10 cellular contexts compared by ENCODE assay signal in genomic region chr2:205975082-205975949, GRCh38.
DNase-seq lines count a peak whose midpoint lies in the region; ATAC-seq and TF ChIP-seq lines count a peak whose summit lies in the region.
"Had no signal": no experiment of that assay in that cellular context is flagged by ENCODE, and none has a peak within 500 bp of the region (broad histone marks: within the 10 kb centered on the region; RNA-seq: fewer than 3 reads in every experiment).

No MANE protein-coding gene starts in this region.

- DNase-seq in GM19238 (ENCODE audit: insufficient read length, low spot score) (peak; percentile 23), prostate gland (ENCODE audit: low spot score) (peak; percentile 15), MG63 (no peak), putamen (ENCODE audit: low spot score) (no peak), foreskin keratinocyte (no peak)
- DNase-seq: activated CD4-positive, alpha-beta T cell treated with anti-CD3 and anti-CD28 coated beads for 4 hours had no signal

- peak; percentile 89 for ATAC-seq in HG03196 (IDR thresholded peaks at IDR 0.05; ENCODE audit: unreplicated experiment)
- ATAC-seq in activated T-helper 17 cell treated with anti-CD3 and anti-CD28 coated beads, Interleukin-2, amount 50 U/mL, for 72 hours (replicated peaks) = no peak
- ATAC-seq in foreskin keratinocyte = no peak

- H3K36me3 Mint-ChIP-seq in activated T-helper 17 cell treated with anti-CD3 and anti-CD28 coated beads, Interleukin-2, amount 50 U/mL, for 72 hours (ENCODE audit: low read depth) = no peaks in the 10 kb centered on the region

- no peaks in the 10 kb centered on the region for H3K27me3 ChIP-seq in endocrine pancreas (ENCODE audit: control insufficient read depth, insufficient read depth, low read length)
- no peaks in the 10 kb centered on the region for H3K27me3 ChIP-seq in prostate gland (replicated peaks; ENCODE audit: insufficient read depth)
- H3K27me3 ChIP-seq in MG63 = no peaks in the 10 kb centered on the region
- H3K27me3 ChIP-seq in foreskin keratinocyte = no peaks in the 10 kb centered on the region
- H3K27me3 ChIP-seq: cardiac muscle cell had no signal

- H3K27ac Mint-ChIP-seq in activated T-helper 17 cell treated with anti-CD3 and anti-CD28 coated beads, Interleukin-2, amount 50 U/mL, for 72 hours = no peak overlapping the region

- H3K4me3 ChIP-seq in endocrine pancreas (ENCODE audit: control insufficient read depth, insufficient read depth, low read length) (peak overlapping the region; percentile 35), prostate gland (no peak overlapping the region), MG63 (no peak overlapping the region; the same call in 1 of the 2 replicates)
- H3K4me3 ChIP-seq: cardiac muscle cell had no signal

- TF ChIP-seq POLR2A in prostate gland (IDR thresholded peaks at IDR 0.05) = no peak

- H3K9ac ChIP-seq in endocrine pancreas (ENCODE audit: control insufficient read depth, insufficient read depth, low read length) = no peak overlapping the region

- intact Hi-C loops in prostate gland (cut with DNase I) = no loop called here

- no peaks in the 10 kb centered on the region for H3K4me1 Mint-ChIP-seq in activated T-helper 17 cell treated with anti-CD3 and anti-CD28 coated beads, Interleukin-2, amount 50 U/mL, for 72 hours

- no peaks in the 10 kb centered on the region for H3K36me3 ChIP-seq in endocrine pancreas (ENCODE audit: control insufficient read depth, insufficient read depth, low read length)
- no peaks in the 10 kb centered on the region for H3K36me3 ChIP-seq in prostate gland
- no peaks in the 10 kb centered on the region for H3K36me3 ChIP-seq in MG63
- H3K36me3 ChIP-seq: cardiac muscle cell had no signal

- 48% methylated on average over 5 of the region's 5 CpGs for WGBS in prostate gland

- H3K4me3 Mint-ChIP-seq in activated T-helper 17 cell treated with anti-CD3 and anti-CD28 coated beads, Interleukin-2, amount 50 U/mL, for 72 hours = no peak overlapping the region

- H3K9me3 ChIP-seq in endocrine pancreas (ENCODE audit: control insufficient read depth, low read length) = no peaks in the 10 kb centered on the region
- no peaks in the 10 kb centered on the region for H3K9me3 ChIP-seq in prostate gland
- H3K9me3 ChIP-seq in MG63 = no peaks in the 10 kb centered on the region; the same call in 1 of the 2 replicates

- peaks cover 3% of the 10 kb centered on the region for H3K9me3 Mint-ChIP-seq in activated T-helper 17 cell treated with anti-CD3 and anti-CD28 coated beads, Interleukin-2, amount 50 U/mL, for 72 hours

- peak overlapping the region; percentile 72 to 77 for H3K27ac ChIP-seq in prostate gland
- H3K27ac ChIP-seq in foreskin keratinocyte = no peak overlapping the region
- H3K27ac ChIP-seq: cardiac muscle cell had no signal

- H3K4me1 ChIP-seq in endocrine pancreas (ENCODE audit: control insufficient read depth, insufficient read depth, low read length) = peaks cover 5% of the 10 kb centered on the region
- H3K4me1 ChIP-seq in prostate gland (replicated peaks) = peaks cover 9% of the 10 kb centered on the region
- H3K4me1 ChIP-seq in foreskin keratinocyte = no peaks in the 10 kb centered on the region

- peaks cover 3% of the 10 kb centered on the region for H3K27me3 Mint-ChIP-seq in activated T-helper 17 cell treated with anti-CD3 and anti-CD28 coated beads, Interleukin-2, amount 50 U/mL, for 72 hours

- TF ChIP-seq CTCF in prostate gland (IDR thresholded peaks at IDR 0.05) (no peak), foreskin keratinocyte (conservative IDR thresholded peaks at IDR 0.05) (no peak)

Comparison
In these comparisons a context has a peak if more than half of its experiments do, and no peak if none do; other contexts are left out.
1. DNase-seq: peak in GM19238 (single experiment) and prostate gland (single experiment); none in MG63 (single experiment), putamen (single experiment) and foreskin keratinocyte (0 of 2).